8 cellular contexts compared by ENCODE assay signal in the genomic region with DNA sequence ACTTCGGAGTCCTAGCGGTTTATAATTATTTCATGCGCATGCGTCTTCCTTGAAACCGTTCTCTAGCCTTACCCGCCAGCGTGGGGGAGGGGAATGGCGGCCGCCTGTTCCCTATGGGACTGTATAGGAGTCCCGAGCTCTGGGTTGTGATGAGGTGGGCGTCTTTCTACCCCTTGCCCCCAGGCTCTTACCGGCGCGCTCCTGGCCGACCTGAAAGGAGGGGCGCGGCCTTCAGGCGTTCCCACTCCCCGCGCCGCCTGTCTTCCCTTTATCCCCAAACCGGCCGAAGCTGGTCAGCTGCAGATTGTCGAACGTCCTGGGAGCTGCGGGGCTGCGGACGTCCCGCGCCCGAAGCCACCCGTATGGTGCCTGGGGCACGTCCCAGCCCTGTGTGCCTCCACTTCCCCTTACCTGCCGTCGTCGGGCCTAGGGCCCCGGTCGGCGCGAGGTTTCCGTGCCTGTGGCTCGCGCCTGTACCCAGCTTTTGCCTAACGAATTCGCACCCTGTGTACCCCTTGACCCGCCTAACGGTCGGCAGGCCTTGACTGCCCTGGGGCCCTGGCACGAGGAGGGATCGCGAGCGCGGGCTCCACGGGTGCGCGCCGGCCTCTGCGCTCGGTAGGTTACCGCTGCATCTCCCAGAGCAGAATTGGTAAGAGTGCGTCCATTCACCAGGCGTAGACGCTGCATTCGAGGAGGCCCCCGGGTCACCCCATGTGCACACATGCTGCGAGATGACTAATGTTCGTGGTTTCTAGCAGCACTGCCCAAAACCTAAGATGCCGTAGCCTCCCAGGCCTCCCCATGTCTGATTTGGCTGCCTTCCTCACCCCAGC.
A peak's percentile ranks its signal among the peaks of the same experiment; 100 is the strongest.
DNase-seq lines count a peak whose midpoint lies in the region; ATAC-seq lines count a peak whose summit lies in the region.

No MANE protein-coding gene starts in this region.

- H3K9me3 Mint-ChIP-seq in dendritic cell treated with granulocyte-macrophage colony-stimulating factor and Interleukin-4, amounts not matched to agents 40 ng/mL and 50 ng/mL, for 4 days: no peaks in the 10 kb centered on the region
- no peaks in the 10 kb centered on the region for H3K9me3 Mint-ChIP-seq in memory B cell

- peak overlapping the region; percentile 97 for H3K27ac Mint-ChIP-seq in dendritic cell treated with granulocyte-macrophage colony-stimulating factor and Interleukin-4, amounts not matched to agents 40 ng/mL and 50 ng/mL, for 4 days
- peak overlapping the region; percentile 100 for H3K27ac Mint-ChIP-seq in memory B cell

- intact Hi-C loops in dendritic cell treated with granulocyte-macrophage colony-stimulating factor and Interleukin-4, amounts not matched to agents 40 ng/mL and 50 ng/mL, for 4 days (cut with micrococcal nuclease): loop anchor here (5.0 kb wide), 1 partner anchor 43 kb away; no protein-coding TSS in a partner anchor

- H3K4me1 ChIP-seq in HUES48 (ENCODE audit: control insufficient read depth, insufficient read depth, low read length): peaks cover 37% of the 10 kb centered on the region

- H3K36me3 Mint-ChIP-seq in dendritic cell treated with granulocyte-macrophage colony-stimulating factor and Interleukin-4, amounts not matched to agents 40 ng/mL and 50 ng/mL, for 4 days (ENCODE audit: low read depth): peaks cover 52% of the 10 kb centered on the region
- H3K36me3 Mint-ChIP-seq in memory B cell: peaks cover 29% of the 10 kb centered on the region

- ATAC-seq in GM19455 (IDR thresholded peaks at IDR 0.05; ENCODE audit: unreplicated experiment) (peak; percentile 15), memory B cell (ENCODE audit: low read depth) (peak; percentile 14), HG02970 (IDR thresholded peaks at IDR 0.05; ENCODE audit: low FRiP score, unreplicated experiment) (no peak)

- no peaks in the 10 kb centered on the region for H3K9me3 ChIP-seq in HUES48 (ENCODE audit: control insufficient read depth, insufficient read depth, low read length)

- peaks cover 39% of the 10 kb centered on the region for H3K4me1 Mint-ChIP-seq in dendritic cell treated with granulocyte-macrophage colony-stimulating factor and Interleukin-4, amounts not matched to agents 40 ng/mL and 50 ng/mL, for 4 days (ENCODE audit: low read depth)
- H3K4me1 Mint-ChIP-seq in memory B cell: peaks cover 32% of the 10 kb centered on the region

- peak overlapping the region; percentile 94 for H3K4me3 ChIP-seq in HUES48 (ENCODE audit: low read depth, low read length)

- H3K27ac ChIP-seq in HUES48 (ENCODE audit: low read depth, low read length): peak overlapping the region; percentile 97

- H3K36me3 ChIP-seq in HUES48 (ENCODE audit: control insufficient read depth, insufficient read depth, low read length): peaks cover 35% of the 10 kb centered on the region

- H3K27me3 ChIP-seq in HUES48 (ENCODE audit: control insufficient read depth, insufficient read depth, low read length): no peaks in the 10 kb centered on the region

- no peaks in the 10 kb centered on the region for H3K27me3 Mint-ChIP-seq in dendritic cell treated with granulocyte-macrophage colony-stimulating factor and Interleukin-4, amounts not matched to agents 40 ng/mL and 50 ng/mL, for 4 days
- H3K27me3 Mint-ChIP-seq in memory B cell: no peaks in the 10 kb centered on the region

- DNase-seq in AG20443 (ENCODE audit: low spot score): peak; percentile 90
- DNase-seq in activated CD4-positive, alpha-beta T cell treated with anti-CD3 and anti-CD28 coated beads for 4 hours: peak; percentile 39 to 46
- no peak for DNase-seq in memory B cell (ENCODE audit: low spot score in 2 of 2)
- peak; percentile 76 for DNase-seq in stimulated activated CD8-positive, alpha-beta memory T cell treated with anti-CD3 and anti-CD28 coated beads, Interleukin-4, amount 100 ng/mL, for 48 hours

- H3K4me3 Mint-ChIP-seq in dendritic cell treated with granulocyte-macrophage colony-stimulating factor and Interleukin-4, amounts not matched to agents 40 ng/mL and 50 ng/mL, for 4 days: peak overlapping the region; percentile 96
- peak overlapping the region; percentile 99 for H3K4me3 Mint-ChIP-seq in memory B cell

- H3K9ac ChIP-seq in HUES48 (ENCODE audit: low read depth, low read length): peak overlapping the region; percentile 100

Comparison
In these comparisons a context has a peak if more than half of its experiments do, and no peak if none do; other contexts are left out.
1. DNase-seq: peak in AG20443 (single experiment), activated CD4-positive, alpha-beta T cell treated with anti-CD3 and anti-CD28 coated beads for 4 hours (2 of 2) and stimulated activated CD8-positive, alpha-beta memory T cell treated with anti-CD3 and anti-CD28 coated beads, Interleukin-4, amount 100 ng/mL, for 48 hours (single experiment); none in memory B cell (0 of 2).